In the genomic region with DNA sequence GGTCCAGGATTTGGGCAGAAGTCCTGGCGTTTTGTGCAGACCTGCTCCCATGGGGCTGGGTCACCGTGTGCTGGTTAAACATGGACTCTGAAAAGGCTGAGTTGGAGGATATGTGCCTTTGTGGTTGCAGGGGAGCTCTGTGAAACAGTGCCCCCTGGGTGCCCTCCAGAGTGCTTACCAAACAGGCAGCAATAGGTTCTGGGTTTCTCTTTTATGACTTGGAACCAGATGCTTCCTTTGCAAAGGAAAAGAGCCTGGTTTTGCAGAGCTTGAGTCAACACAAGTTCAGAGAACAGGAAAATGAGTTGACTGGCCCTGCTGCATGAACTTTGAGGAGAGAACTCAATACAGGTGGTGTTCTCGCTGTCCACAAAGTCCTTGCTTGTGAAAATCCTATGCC, we compare ENCODE assay signal across 13 cellular contexts.
DNase-seq lines count a peak whose midpoint lies in the region; ATAC-seq and TF ChIP-seq lines count a peak whose summit lies in the region.
"Had no signal": no experiment of that assay in that cellular context is flagged by ENCODE, and none has a peak within 500 bp of the region (broad histone marks: within the 10 kb centered on the region; RNA-seq: fewer than 3 reads in every experiment).

No MANE protein-coding gene starts in this region.

- peak; percentile 36; the same call in 1 of the 2 replicates for TF ChIP-seq RAD21 in Ishikawa (IDR thresholded peaks at IDR 0.05; ENCODE audit: low read depth)

- no peaks in the 10 kb centered on the region for H3K36me3 ChIP-seq in GM06990 (ENCODE audit: control insufficient read depth, insufficient read depth, low read length)
- H3K36me3 ChIP-seq: adrenal gland had no signal

- no peak for DNase-seq in GM06990 (ENCODE audit: extremely low read depth, insufficient read length)
- DNase-seq in choroid plexus epithelial cell (ENCODE audit: low read depth): peak; percentile 53
- DNase-seq in lung microvascular endothelial cell (ENCODE audit: low read depth in 2 of 2): peak; percentile 96 to 98
- DNase-seq in RKO (ENCODE audit: low spot score): no peak
- no peak for DNase-seq in activated CD8-positive, alpha-beta memory T cell treated with anti-CD3 and anti-CD28 coated beads, Interleukin-2, amount 50 U/mL, for 48 hours
- DNase-seq: activated CD8-positive, alpha-beta memory T cell treated with anti-CD3 and anti-CD28 coated beads, Interleukin-2, amount 10 ng/mL, durations not matched to agents 7 days and 5 days; adrenal gland; NCI-H2029 treated with DMSO at 0.1 percent for 48 hours; stimulated activated CD4-positive, alpha-beta T cell treated with anti-CD3 and anti-CD28 coated beads, Interleukin-15, amount 100 ng/mL, for 24 hours; T-helper 9 cell had no signal

- ATAC-seq in GM18511 (IDR thresholded peaks at IDR 0.05; ENCODE audit: unreplicated experiment) (no peak), HG02840 (IDR thresholded peaks at IDR 0.05; ENCODE audit: low FRiP score, unreplicated experiment) (no peak)
- ATAC-seq: activated CD8-positive, alpha-beta memory T cell treated with anti-CD3 and anti-CD28 coated beads, Interleukin-2, amount 10 ng/mL, durations not matched to agents 7 days and 5 days had no signal

- TF ChIP-seq CTCF in GM06990 (IDR thresholded peaks at IDR 0.05; ENCODE audit: insufficient read depth, low read length, poor library complexity, severe bottlenecking) (peak; percentile 38), choroid plexus epithelial cell (conservative IDR thresholded peaks at IDR 0.05; ENCODE audit: low read depth, low read length) (peak; percentile 37)

- no peaks in the 10 kb centered on the region; the same call in none of the 2 replicates for H3K27me3 ChIP-seq in GM06990 (replicated peaks; ENCODE audit: control insufficient read depth, insufficient read depth, low read length)
- H3K27me3 ChIP-seq: adrenal gland had no signal

- no peak for TF ChIP-seq EP300 in Ishikawa (IDR thresholded peaks at IDR 0.05; ENCODE audit: borderline replicate concordance)

- H3K4me3 ChIP-seq in GM06990 (replicated peaks; ENCODE audit: low read depth, low read length) (no peak overlapping the region), choroid plexus epithelial cell (ENCODE audit: low read depth, low read length) (no peak overlapping the region)
- H3K4me3 ChIP-seq: adrenal gland had no signal

TF ChIP-seq in Ishikawa, 13 proteins besides CTCF, POLR2A, EP300 and RAD21:
- TF ChIP-seq TCF12 (IDR thresholded peaks at IDR 0.05; ENCODE audit: low read depth) (no peak), YY1 (IDR thresholded peaks at IDR 0.05; ENCODE audit: low read depth) (no peak), NFIC (IDR thresholded peaks at IDR 0.05) (no peak), CREB1 (IDR thresholded peaks at IDR 0.05; ENCODE audit: low read depth) (no peak), EGR1 (IDR thresholded peaks at IDR 0.05) (no peak), TAF1 (IDR thresholded peaks at IDR 0.05; ENCODE audit: low read depth) (no peak), ZBTB7A (IDR thresholded peaks at IDR 0.05; ENCODE audit: low read depth) (no peak), FOXM1 (IDR thresholded peaks at IDR 0.05; ENCODE audit: borderline replicate concordance, low read depth) (no peak), TEAD4 (IDR thresholded peaks at IDR 0.05) (no peak), CEBPB (IDR thresholded peaks at IDR 0.05) (no peak)
- TF ChIP-seq, protein P1, sequence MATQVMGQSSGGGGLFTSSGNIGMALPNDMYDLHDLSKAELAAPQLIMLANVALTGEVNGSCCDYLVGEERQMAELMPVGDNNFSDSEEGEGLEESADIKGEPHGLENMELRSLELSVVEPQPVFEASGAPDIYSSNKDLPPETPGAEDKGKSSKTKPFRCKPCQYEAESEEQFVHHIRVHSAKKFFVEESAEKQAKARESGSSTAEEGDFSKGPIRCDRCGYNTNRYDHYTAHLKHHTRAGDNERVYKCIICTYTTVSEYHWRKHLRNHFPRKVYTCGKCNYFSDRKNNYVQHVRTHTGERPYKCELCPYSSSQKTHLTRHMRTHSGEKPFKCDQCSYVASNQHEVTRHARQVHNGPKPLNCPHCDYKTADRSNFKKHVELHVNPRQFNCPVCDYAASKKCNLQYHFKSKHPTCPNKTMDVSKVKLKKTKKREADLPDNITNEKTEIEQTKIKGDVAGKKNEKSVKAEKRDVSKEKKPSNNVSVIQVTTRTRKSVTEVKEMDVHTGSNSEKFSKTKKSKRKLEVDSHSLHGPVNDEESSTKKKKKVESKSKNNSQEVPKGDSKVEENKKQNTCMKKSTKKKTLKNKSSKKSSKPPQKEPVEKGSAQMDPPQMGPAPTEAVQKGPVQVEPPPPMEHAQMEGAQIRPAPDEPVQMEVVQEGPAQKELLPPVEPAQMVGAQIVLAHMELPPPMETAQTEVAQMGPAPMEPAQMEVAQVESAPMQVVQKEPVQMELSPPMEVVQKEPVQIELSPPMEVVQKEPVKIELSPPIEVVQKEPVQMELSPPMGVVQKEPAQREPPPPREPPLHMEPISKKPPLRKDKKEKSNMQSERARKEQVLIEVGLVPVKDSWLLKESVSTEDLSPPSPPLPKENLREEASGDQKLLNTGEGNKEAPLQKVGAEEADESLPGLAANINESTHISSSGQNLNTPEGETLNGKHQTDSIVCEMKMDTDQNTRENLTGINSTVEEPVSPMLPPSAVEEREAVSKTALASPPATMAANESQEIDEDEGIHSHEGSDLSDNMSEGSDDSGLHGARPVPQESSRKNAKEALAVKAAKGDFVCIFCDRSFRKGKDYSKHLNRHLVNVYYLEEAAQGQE (IDR thresholded peaks at IDR 0.05; ENCODE audit: low read depth): no peak
- TF ChIP-seq, protein P2, sequence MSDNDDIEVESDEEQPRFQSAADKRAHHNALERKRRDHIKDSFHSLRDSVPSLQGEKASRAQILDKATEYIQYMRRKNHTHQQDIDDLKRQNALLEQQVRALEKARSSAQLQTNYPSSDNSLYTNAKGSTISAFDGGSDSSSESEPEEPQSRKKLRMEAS (IDR thresholded peaks at IDR 0.05): no peak
- TF ChIP-seq, protein P3, sequence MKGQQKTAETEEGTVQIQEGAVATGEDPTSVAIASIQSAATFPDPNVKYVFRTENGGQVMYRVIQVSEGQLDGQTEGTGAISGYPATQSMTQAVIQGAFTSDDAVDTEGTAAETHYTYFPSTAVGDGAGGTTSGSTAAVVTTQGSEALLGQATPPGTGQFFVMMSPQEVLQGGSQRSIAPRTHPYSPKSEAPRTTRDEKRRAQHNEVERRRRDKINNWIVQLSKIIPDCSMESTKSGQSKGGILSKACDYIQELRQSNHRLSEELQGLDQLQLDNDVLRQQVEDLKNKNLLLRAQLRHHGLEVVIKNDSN (IDR thresholded peaks at IDR 0.05): no peak

Comparison
In these comparisons a context has a peak if more than half of its experiments do, and no peak if none do; other contexts are left out.
1. DNase-seq: peak in choroid plexus epithelial cell (single experiment) and lung microvascular endothelial cell (2 of 2); none in GM06990 (single experiment), RKO (single experiment) and activated CD8-positive, alpha-beta memory T cell treated with anti-CD3 and anti-CD28 coated beads, Interleukin-2, amount 50 U/mL, for 48 hours (single experiment).